ENCODE assay signal across 8 cellular contexts in genomic region chr14:104799657-104800599, GRCh38.
DNase-seq lines count a peak whose midpoint lies in the region; TF ChIP-seq lines count a peak whose summit lies in the region.

No MANE protein-coding gene starts in this region.

- H3K36me3 ChIP-seq in HUES48 (ENCODE audit: control insufficient read depth, insufficient read depth, low read length) = no peaks in the 10 kb centered on the region

- H3K9ac ChIP-seq in HUES48 (ENCODE audit: low read depth, low read length) = peak overlapping the region; percentile 21; the same call in 1 of the 2 replicates

- peaks cover 59% of the 10 kb centered on the region for H3K27me3 ChIP-seq in HUES48 (ENCODE audit: control insufficient read depth, insufficient read depth, low read length)

- peak overlapping the region; percentile 66 for H3K27ac ChIP-seq in HUES48 (ENCODE audit: low read depth, low read length)

- peak; percentile 53 for DNase-seq in AG09319 (ENCODE audit: extremely low read depth, low read depth)
- DNase-seq in GM19240 (ENCODE audit: insufficient read length, low spot score) = peak; percentile 89
- DNase-seq in T1000 (lab: John Stamatoyannopoulos, UW) = peak; percentile 16
- peak; percentile 93 for DNase-seq in astrocyte of the hippocampus (ENCODE audit: low read depth, low spot score)
- DNase-seq in hypothalamus (lab: John Stamatoyannopoulos, UW) = peak in 27 of 51 donors; percentile 11 to 75 (median 44)
- no peak for DNase-seq in skeletal muscle cell (ENCODE audit: low read depth)
- no peak for DNase-seq in HPDE6-E6E7 (ENCODE audit: extremely low spot score)

- peak overlapping the region; percentile 81 for H3K4me3 ChIP-seq in HUES48 (ENCODE audit: low read depth, low read length)
- H3K4me3 ChIP-seq in skeletal muscle cell (ENCODE audit: low read depth, low read length) = peak overlapping the region; percentile 54

- H3K4me1 ChIP-seq in HUES48 (ENCODE audit: control insufficient read depth, insufficient read depth, low read length) = peaks cover 23% of the 10 kb centered on the region; the same call in 1 of the 2 replicates

- peak; percentile 31 for TF ChIP-seq CTCF in AG09319 (IDR thresholded peaks at IDR 0.05; ENCODE audit: low read depth, low read length)

- H3K9me3 ChIP-seq in HUES48 (ENCODE audit: control insufficient read depth, insufficient read depth, low read length) = no peaks in the 10 kb centered on the region

Comparison
In these comparisons a context has a peak if more than half of its experiments do, and no peak if none do; other contexts are left out.
1. DNase-seq: peak in AG09319 (single experiment), GM19240 (single experiment), T1000 (single experiment), astrocyte of the hippocampus (single experiment) and hypothalamus (27 of 51); none in skeletal muscle cell (single experiment) and HPDE6-E6E7 (single experiment).